20 cellular contexts compared by ENCODE assay signal in the genomic region with DNA sequence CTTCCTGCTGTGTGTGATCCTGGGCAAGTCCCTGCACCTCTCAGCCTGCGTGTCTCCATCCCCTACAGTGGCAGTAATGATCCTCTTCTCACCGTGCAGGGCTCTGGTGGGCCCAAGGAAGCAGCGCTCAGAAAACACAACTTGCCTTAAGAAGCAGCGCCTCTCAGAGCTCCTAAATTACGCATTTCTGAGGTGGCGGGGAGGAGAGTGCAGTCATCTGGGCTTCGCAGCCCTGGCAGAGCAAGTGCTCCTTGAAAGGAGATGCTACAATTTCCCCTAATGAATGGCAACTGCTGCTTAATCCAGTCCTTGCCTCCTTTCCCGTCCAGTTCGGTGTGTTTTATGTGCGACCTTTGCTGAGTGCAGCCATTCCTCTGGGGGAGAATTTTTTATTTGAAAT.
"Had no signal": no experiment of that assay in that cellular context is flagged by ENCODE, and none has a peak within 500 bp of the region (broad histone marks: within the 10 kb centered on the region; RNA-seq: fewer than 3 reads in every experiment).

No MANE protein-coding gene starts in this region.

- H3K27ac Mint-ChIP-seq: activated naive CD8-positive, alpha-beta T cell treated with anti-CD3 and anti-CD28 coated beads, Interleukin-2, amount 10 ng/mL, durations not matched to agents 7 days and 5 days; activated T-helper 1 cell treated with anti-CD3 and anti-CD28 coated beads, Interleukin-12 subunit alpha, Interleukin-12 subunit beta, Interleukin-2, Interleukin-4 antibody, amounts not matched to agents 30 ng/mL and 10 ng/mL and 1 ng/mL, durations not matched to agents 14 hours and 24 hours and 36 hours; immature natural killer cell; stimulated activated memory B cell treated with anti-CD40 and anti-IgM and Interleukin-4, amounts not matched to agents 10 μg/mL and 1 μg/mL and 100 μg/mL, for 72 hours had no signal

- H3K4me3 Mint-ChIP-seq: activated naive CD8-positive, alpha-beta T cell treated with anti-CD3 and anti-CD28 coated beads, Interleukin-2, amount 10 ng/mL, durations not matched to agents 7 days and 5 days; activated T-helper 1 cell treated with anti-CD3 and anti-CD28 coated beads, Interleukin-12 subunit alpha, Interleukin-12 subunit beta, Interleukin-2, Interleukin-4 antibody, amounts not matched to agents 30 ng/mL and 10 ng/mL and 1 ng/mL, durations not matched to agents 14 hours and 24 hours and 36 hours; brain; central memory CD8-positive, alpha-beta T cell; immature natural killer cell; stimulated activated memory B cell treated with anti-CD40 and anti-IgM and Interleukin-4, amounts not matched to agents 10 μg/mL and 1 μg/mL and 100 μg/mL, for 72 hours had no signal

- H3K36me3 Mint-ChIP-seq: activated naive CD8-positive, alpha-beta T cell treated with anti-CD3 and anti-CD28 coated beads, Interleukin-2, amount 10 ng/mL, durations not matched to agents 7 days and 5 days; brain; immature natural killer cell; stimulated activated memory B cell treated with anti-CD40 and anti-IgM and Interleukin-4, amounts not matched to agents 10 μg/mL and 1 μg/mL and 100 μg/mL, for 72 hours had no signal

- H2AFZ ChIP-seq: parathyroid adenoma had no signal

- ATAC-seq: SK-N-SH treated with all-trans-retinoic acid at 6 μM for 48 hours; stimulated activated memory B cell treated with anti-CD40 and anti-IgM and Interleukin-4, amounts not matched to agents 10 μg/mL and 1 μg/mL and 100 μg/mL, for 72 hours had no signal

- H3K36me3 ChIP-seq: transverse colon had no signal

- H3K27ac ChIP-seq: parathyroid adenoma, transverse colon had no signal

- H3K4me3 ChIP-seq: lung, transverse colon had no signal

- DNase-seq: activated CD4-positive, alpha-beta T cell treated with anti-CD3 and anti-CD28 coated beads for 1 hour; activated CD4-positive, alpha-beta T cell treated with anti-CD3 and anti-CD28 coated beads, Interleukin-2, amount 50 U/mL, for 4 hours; activated naive CD8-positive, alpha-beta T cell treated with anti-CD3 and anti-CD28 coated beads, Interleukin-2, amount 10 ng/mL, durations not matched to agents 7 days and 5 days; cortex of kidney; effector CD8-positive, alpha-beta T cell; foreskin fibroblast; glutamatergic neuron; immature natural killer cell; midbrain; stimulated activated CD4-positive, alpha-beta T cell treated with anti-CD3 and anti-CD28 coated beads, Interleukin-2, amount 100 ng/mL, for 48 hours; T-helper 1 cell; T1000; transverse colon had no signal

- H3K9me3 Mint-ChIP-seq: activated naive CD8-positive, alpha-beta T cell treated with anti-CD3 and anti-CD28 coated beads, Interleukin-2, amount 10 ng/mL, durations not matched to agents 7 days and 5 days; activated T-helper 1 cell treated with anti-CD3 and anti-CD28 coated beads, Interleukin-12 subunit alpha, Interleukin-12 subunit beta, Interleukin-2, Interleukin-4 antibody, amounts not matched to agents 30 ng/mL and 10 ng/mL and 1 ng/mL, durations not matched to agents 14 hours and 24 hours and 36 hours had no signal

- H3K79me2 ChIP-seq: parathyroid adenoma had no signal

- H3K27me3 Mint-ChIP-seq: activated naive CD8-positive, alpha-beta T cell treated with anti-CD3 and anti-CD28 coated beads, Interleukin-2, amount 10 ng/mL, durations not matched to agents 7 days and 5 days had no signal

- H3K4me1 Mint-ChIP-seq: activated naive CD8-positive, alpha-beta T cell treated with anti-CD3 and anti-CD28 coated beads, Interleukin-2, amount 10 ng/mL, durations not matched to agents 7 days and 5 days; central memory CD8-positive, alpha-beta T cell; immature natural killer cell; stimulated activated memory B cell treated with anti-CD40 and anti-IgM and Interleukin-4, amounts not matched to agents 10 μg/mL and 1 μg/mL and 100 μg/mL, for 72 hours had no signal

- H3K9ac ChIP-seq: parathyroid adenoma had no signal

- H3K4me1 ChIP-seq: transverse colon had no signal

- H3K9me3 ChIP-seq: transverse colon had no signal
